In genomic region chr20:51444922-51445438, GRCh38 we compare ENCODE assay signal across 14 cellular contexts.
DNase-seq lines count a peak whose midpoint lies in the region; ATAC-seq and TF ChIP-seq lines count a peak whose summit lies in the region.
"Had no signal": no experiment of that assay in that cellular context is flagged by ENCODE, and none has a peak within 500 bp of the region (broad histone marks: within the 10 kb centered on the region; RNA-seq: fewer than 3 reads in every experiment).

No MANE protein-coding gene starts in this region.

- H3K4me3 Mint-ChIP-seq in activated CD8-positive, alpha-beta T cell treated with anti-CD3 and anti-CD28 coated beads, Interleukin-2, amount 10 ng/mL, durations not matched to agents 7 days and 5 days, result no peak overlapping the region
- H3K4me3 Mint-ChIP-seq in activated CD8-positive, alpha-beta T cell treated with anti-CD3 and anti-CD28 coated beads for 36 hours, result no peak overlapping the region
- H3K4me3 Mint-ChIP-seq in HFFc6 (no peak overlapping the region), endothelial cell (ENCODE audit: unreplicated experiment) (no peak overlapping the region)

- CTCF ChIA-PET in activated CD8-positive, alpha-beta T cell treated with anti-CD3 and anti-CD28 coated beads, Interleukin-2, amount 10 ng/mL, durations not matched to agents 7 days and 5 days (lab: Charles Lee), result interaction anchor here (0.6 to 1.1 kb wide), 2 partner anchors 12 to 59 kb away, joined by 3 to 4 read pairs; no protein-coding TSS in a partner anchor
- CTCF ChIA-PET in activated CD8-positive, alpha-beta T cell treated with anti-CD3 and anti-CD28 coated beads for 36 hours (lab: Charles Lee), result interaction anchor here (1.3 kb wide), 1 partner anchor 150 kb away, joined by 5 read pairs; no protein-coding TSS in a partner anchor

- POLR2A ChIA-PET in activated CD8-positive, alpha-beta T cell treated with anti-CD3 and anti-CD28 coated beads, Interleukin-2, amount 10 ng/mL, durations not matched to agents 7 days and 5 days (lab: Charles Lee), result interaction anchor here (0.8 kb wide), 1 partner anchor 46 kb away, joined by 3 read pairs; no protein-coding TSS in a partner anchor
- POLR2A ChIA-PET in activated CD8-positive, alpha-beta T cell treated with anti-CD3 and anti-CD28 coated beads for 36 hours (lab: Charles Lee), result interaction anchor here (0.5 to 1.3 kb wide), 3 partner anchors 9 to 84 kb away, joined by 3 read pairs; no protein-coding TSS in a partner anchor

- peak overlapping the region; percentile 61 for H3K27ac Mint-ChIP-seq in activated CD8-positive, alpha-beta T cell treated with anti-CD3 and anti-CD28 coated beads, Interleukin-2, amount 10 ng/mL, durations not matched to agents 7 days and 5 days
- H3K27ac Mint-ChIP-seq in activated CD8-positive, alpha-beta T cell treated with anti-CD3 and anti-CD28 coated beads for 36 hours, result no peak overlapping the region
- H3K27ac Mint-ChIP-seq in HFFc6 (peak overlapping the region; percentile 65), endothelial cell (ENCODE audit: unreplicated experiment) (peak overlapping the region; percentile 54)

- no peak for ATAC-seq in activated CD8-positive, alpha-beta T cell treated with anti-CD3 and anti-CD28 coated beads, Interleukin-2, amount 10 ng/mL, durations not matched to agents 7 days and 5 days
- no peak for ATAC-seq in activated CD8-positive, alpha-beta T cell treated with anti-CD3 and anti-CD28 coated beads for 36 hours
- ATAC-seq: left lung had no signal

- no peaks in the 10 kb centered on the region for H3K27me3 Mint-ChIP-seq in activated CD8-positive, alpha-beta T cell treated with anti-CD3 and anti-CD28 coated beads, Interleukin-2, amount 10 ng/mL, durations not matched to agents 7 days and 5 days (ENCODE audit: low read depth)
- no peaks in the 10 kb centered on the region for H3K27me3 Mint-ChIP-seq in activated CD8-positive, alpha-beta T cell treated with anti-CD3 and anti-CD28 coated beads for 36 hours
- H3K27me3 Mint-ChIP-seq in HFFc6 (ENCODE audit: insufficient read depth) (no peaks in the 10 kb centered on the region; the same call in none of the 2 replicates), endothelial cell (ENCODE audit: unreplicated experiment) (peaks cover 3% of the 10 kb centered on the region)

- DNase-seq in activated CD8-positive, alpha-beta T cell treated with anti-CD3 and anti-CD28 coated beads, Interleukin-2, amount 10 ng/mL, durations not matched to agents 7 days and 5 days, result no peak
- DNase-seq in activated CD8-positive, alpha-beta T cell treated with anti-CD3 and anti-CD28 coated beads for 36 hours, result no peak
- no peak for DNase-seq in HFFc6
- DNase-seq in endothelial cell (ENCODE audit: low spot score), result no peak
- DNase-seq in posterior vena cava (ENCODE audit: low spot score), result peak; percentile 72
- no peak for DNase-seq in superior temporal gyrus (ENCODE audit: extremely low spot score)
- DNase-seq in NCI-H2196 treated with DMSO at 0.1 percent for 48 hours (lab: John Stamatoyannopoulos, UW; ENCODE audit: unreplicated experiment), result no peak
- DNase-seq in stimulated activated CD4-positive, alpha-beta T cell treated with anti-CD3 and anti-CD28 coated beads, Interleukin-2, amount 100 ng/mL, for 24 hours, result no peak
- DNase-seq: central memory CD4-positive, alpha-beta T cell; NCI-H774; stimulated activated CD4-positive, alpha-beta T cell treated with anti-CD3 and anti-CD28 coated beads, Interleukin-12 subunit alpha, Interleukin-12 subunit beta, amount 100 ng/mL, for 4 hours; stimulated activated naive CD4-positive, alpha-beta T cell treated with Interleukin-2 at 50 U/mL for 16 hours; SW 1271 had no signal

- intact Hi-C loops in activated CD8-positive, alpha-beta T cell treated with anti-CD3 and anti-CD28 coated beads for 36 hours (cut with micrococcal nuclease), result no loop called here
- intact Hi-C loops in posterior vena cava (cut with DNase I), result loop anchor here in 1 of 2 donors (10.0 kb wide), 1 partner anchor 120 kb away; no protein-coding TSS in a partner anchor

- peaks cover 70% of the 10 kb centered on the region for H3K36me3 Mint-ChIP-seq in activated CD8-positive, alpha-beta T cell treated with anti-CD3 and anti-CD28 coated beads, Interleukin-2, amount 10 ng/mL, durations not matched to agents 7 days and 5 days (ENCODE audit: low read depth)
- H3K36me3 Mint-ChIP-seq in activated CD8-positive, alpha-beta T cell treated with anti-CD3 and anti-CD28 coated beads for 36 hours (ENCODE audit: low read depth), result peaks cover 63% of the 10 kb centered on the region
- no peaks in the 10 kb centered on the region for H3K36me3 Mint-ChIP-seq in HFFc6 (ENCODE audit: low read depth)
- no peaks in the 10 kb centered on the region for H3K36me3 Mint-ChIP-seq in endothelial cell (ENCODE audit: low read depth, unreplicated experiment)

- TF ChIP-seq CTCF in activated CD8-positive, alpha-beta T cell treated with anti-CD3 and anti-CD28 coated beads for 36 hours (IDR thresholded peaks at IDR 0.05), result no peak
- TF ChIP-seq CTCF in HFFc6 (IDR thresholded peaks at IDR 0.05) (no peak), endothelial cell (IDR thresholded peaks at IDR 0.05; ENCODE audit: unreplicated experiment) (no peak)

- no peaks in the 10 kb centered on the region for H3K9me3 Mint-ChIP-seq in activated CD8-positive, alpha-beta T cell treated with anti-CD3 and anti-CD28 coated beads, Interleukin-2, amount 10 ng/mL, durations not matched to agents 7 days and 5 days (ENCODE audit: insufficient read depth)
- no peaks in the 10 kb centered on the region for H3K9me3 Mint-ChIP-seq in activated CD8-positive, alpha-beta T cell treated with anti-CD3 and anti-CD28 coated beads for 36 hours
- H3K9me3 Mint-ChIP-seq in HFFc6, result no peaks in the 10 kb centered on the region
- H3K9me3 Mint-ChIP-seq in endothelial cell (ENCODE audit: unreplicated experiment), result no peaks in the 10 kb centered on the region

- peaks cover 36% of the 10 kb centered on the region for H3K4me1 Mint-ChIP-seq in activated CD8-positive, alpha-beta T cell treated with anti-CD3 and anti-CD28 coated beads, Interleukin-2, amount 10 ng/mL, durations not matched to agents 7 days and 5 days (ENCODE audit: low read depth)
- H3K4me1 Mint-ChIP-seq in activated CD8-positive, alpha-beta T cell treated with anti-CD3 and anti-CD28 coated beads for 36 hours (ENCODE audit: low read depth), result peaks cover 40% of the 10 kb centered on the region
- H3K4me1 Mint-ChIP-seq in HFFc6 (ENCODE audit: low read depth), result peaks cover 68% of the 10 kb centered on the region
- H3K4me1 Mint-ChIP-seq in endothelial cell (ENCODE audit: unreplicated experiment), result peaks cover 7% of the 10 kb centered on the region
